In the genomic region with DNA sequence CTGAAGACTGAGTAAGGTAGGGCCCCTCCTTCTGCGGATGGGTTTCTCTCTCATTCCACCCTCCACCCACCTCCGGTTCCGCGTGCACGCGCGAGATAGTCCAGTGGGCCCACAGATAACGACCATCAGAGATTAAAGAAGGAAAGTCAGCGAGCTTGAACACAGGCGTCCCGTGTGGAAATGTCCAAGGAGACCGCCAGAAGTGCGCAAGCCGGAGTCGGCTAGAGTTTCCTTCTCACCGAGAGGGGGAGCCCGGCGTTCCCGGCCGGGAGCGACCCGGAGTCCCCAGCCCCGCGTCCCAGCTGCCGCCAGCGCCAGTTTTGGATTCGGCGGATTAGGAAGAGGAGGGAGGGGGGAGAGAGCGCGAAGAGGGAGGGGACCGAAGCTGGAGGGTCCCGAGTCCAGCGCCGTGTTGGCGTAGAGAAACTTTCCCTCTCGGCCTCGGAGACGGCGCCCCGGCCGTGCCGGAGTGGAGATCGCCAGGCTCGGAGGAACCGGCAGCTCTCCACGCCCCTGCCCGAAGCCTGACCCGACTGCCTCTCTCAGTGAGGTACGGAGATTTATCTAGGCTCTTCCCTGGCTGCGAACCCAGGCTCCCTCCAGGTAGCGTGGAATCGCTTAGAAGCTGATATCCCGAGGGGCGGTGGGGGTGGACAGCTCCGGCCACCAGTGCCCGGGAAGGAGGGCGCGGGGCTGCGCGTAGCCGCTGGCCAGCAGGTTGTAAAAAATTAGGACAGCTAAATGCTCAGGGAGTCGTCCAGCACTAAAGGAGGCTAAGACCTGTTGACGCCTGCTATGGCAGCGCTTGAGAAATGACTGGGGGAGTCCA, we compare ENCODE assay signal across 1 cellular context.
TF ChIP-seq lines count a peak whose summit lies in the region.

Gene GULP1, plus strand, starts transcription at position 258 of the 829 bp plus-strand sequence. CDS start 185,829 bp downstream, outside the sequence.

TF ChIP-seq in K562, 482 proteins besides CTCF, POLR2A, EP300 and RAD21 (continued from another document and continues in another):
- TF ChIP-seq BRF1 (IDR thresholded peaks at IDR 0.05; ENCODE audit: borderline replicate concordance, extremely low read depth, insufficient read length): no peak
- TF ChIP-seq PREB (CRISPR knock-in tag; IDR thresholded peaks at IDR 0.05): no peak
- TF ChIP-seq ZNF3 (CRISPR knock-in tag; IDR thresholded peaks at IDR 0.05): no peak
- no peak for TF ChIP-seq ZBTB40 (IDR thresholded peaks at IDR 0.05)
- no peak for TF ChIP-seq ZBTB40 (CRISPR knock-in tag; IDR thresholded peaks at IDR 0.05)
- peak; percentile 37; the same call in 1 of the 2 replicates for TF ChIP-seq DEAF1 (CRISPR knock-in tag; IDR thresholded peaks at IDR 0.05)
- TF ChIP-seq ZNF444 (CRISPR knock-in tag; IDR thresholded peaks at IDR 0.05): no peak
- TF ChIP-seq HDAC2 (IDR thresholded peaks at IDR 0.05): peak; percentile 81
- TF ChIP-seq GABPB1 (CRISPR knock-in tag; IDR thresholded peaks at IDR 0.05): peak; percentile 5; the same call in 1 of the 2 replicates
- no peak for TF ChIP-seq BMI1 (IDR thresholded peaks at IDR 0.05; ENCODE audit: low read length)
- peak; percentile 36; the same call in 1 of the 2 replicates for TF ChIP-seq BHLHE40 (IDR thresholded peaks at IDR 0.05; ENCODE audit: low read length)
- 0 out of 2 replicates have a peak, but pooled peaks have one; percentile 26 for TF ChIP-seq XRCC5 (IDR thresholded peaks at IDR 0.05; ENCODE audit: low read depth, low read length)
- no peak; the same call in 1 of the 2 replicates for TF ChIP-seq NBN (IDR thresholded peaks at IDR 0.05; ENCODE audit: low read depth)
- TF ChIP-seq PTBP1 (IDR thresholded peaks at IDR 0.05; ENCODE audit: low read depth, low read length): no peak
- TF ChIP-seq USF1 (CRISPR knock-in tag; IDR thresholded peaks at IDR 0.05): no peak
- TF ChIP-seq FOXJ3 (CRISPR knock-in tag; IDR thresholded peaks at IDR 0.05): no peak
- TF ChIP-seq KLF16 (IDR thresholded peaks at IDR 0.05): no peak
- no peak for TF ChIP-seq NCOA6 (IDR thresholded peaks at IDR 0.05)
- no peak for TF ChIP-seq NONO (IDR thresholded peaks at IDR 0.05; ENCODE audit: low read depth in 2 of 2, low read length in 1 of 2)
- TF ChIP-seq ATF7 (IDR thresholded peaks at IDR 0.05): no peak
- TF ChIP-seq SIX5 (IDR thresholded peaks at IDR 0.05; ENCODE audit: borderline replicate concordance in 1 of 2, insufficient read depth in 1 of 2, low read depth in 1 of 2, low read length in 2 of 2): no peak
- no peak for TF ChIP-seq MCM2 (IDR thresholded peaks at IDR 0.05; ENCODE audit: low read depth)
- TF ChIP-seq HNRNPK (IDR thresholded peaks at IDR 0.05; ENCODE audit: low read depth, low read length, poor library complexity, severe bottlenecking): no peak
- no peak for TF ChIP-seq ZZZ3 (IDR thresholded peaks at IDR 0.05)
- TF ChIP-seq, protein P1, sequence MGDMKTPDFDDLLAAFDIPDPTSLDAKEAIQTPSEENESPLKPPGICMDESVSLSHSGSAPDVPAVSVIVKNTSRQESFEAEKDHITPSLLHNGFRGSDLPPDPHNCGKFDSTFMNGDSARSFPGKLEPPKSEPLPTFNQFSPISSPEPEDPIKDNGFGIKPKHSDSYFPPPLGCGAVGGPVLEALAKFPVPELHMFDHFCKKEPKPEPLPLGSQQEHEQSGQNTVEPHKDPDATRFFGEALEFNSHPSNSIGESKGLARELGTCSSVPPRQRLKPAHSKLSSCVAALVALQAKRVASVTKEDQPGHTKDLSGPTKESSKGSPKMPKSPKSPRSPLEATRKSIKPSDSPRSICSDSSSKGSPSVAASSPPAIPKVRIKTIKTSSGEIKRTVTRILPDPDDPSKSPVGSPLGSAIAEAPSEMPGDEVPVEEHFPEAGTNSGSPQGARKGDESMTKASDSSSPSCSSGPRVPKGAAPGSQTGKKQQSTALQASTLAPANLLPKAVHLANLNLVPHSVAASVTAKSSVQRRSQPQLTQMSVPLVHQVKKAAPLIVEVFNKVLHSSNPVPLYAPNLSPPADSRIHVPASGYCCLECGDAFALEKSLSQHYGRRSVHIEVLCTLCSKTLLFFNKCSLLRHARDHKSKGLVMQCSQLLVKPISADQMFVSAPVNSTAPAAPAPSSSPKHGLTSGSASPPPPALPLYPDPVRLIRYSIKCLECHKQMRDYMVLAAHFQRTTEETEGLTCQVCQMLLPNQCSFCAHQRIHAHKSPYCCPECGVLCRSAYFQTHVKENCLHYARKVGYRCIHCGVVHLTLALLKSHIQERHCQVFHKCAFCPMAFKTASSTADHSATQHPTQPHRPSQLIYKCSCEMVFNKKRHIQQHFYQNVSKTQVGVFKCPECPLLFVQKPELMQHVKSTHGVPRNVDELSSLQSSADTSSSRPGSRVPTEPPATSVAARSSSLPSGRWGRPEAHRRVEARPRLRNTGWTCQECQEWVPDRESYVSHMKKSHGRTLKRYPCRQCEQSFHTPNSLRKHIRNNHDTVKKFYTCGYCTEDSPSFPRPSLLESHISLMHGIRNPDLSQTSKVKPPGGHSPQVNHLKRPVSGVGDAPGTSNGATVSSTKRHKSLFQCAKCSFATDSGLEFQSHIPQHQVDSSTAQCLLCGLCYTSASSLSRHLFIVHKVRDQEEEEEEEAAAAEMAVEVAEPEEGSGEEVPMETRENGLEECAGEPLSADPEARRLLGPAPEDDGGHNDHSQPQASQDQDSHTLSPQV (IDR thresholded peaks at IDR 0.05): no peak
- TF ChIP-seq CCAR2 (IDR thresholded peaks at IDR 0.05; ENCODE audit: low read depth, low read length): no peak
- no peak for TF ChIP-seq NR4A1 (CRISPR knock-in tag; IDR thresholded peaks at IDR 0.05)
- no peak for TF ChIP-seq NR4A1 (tag; IDR thresholded peaks at IDR 0.05)
- TF ChIP-seq, protein P2, sequence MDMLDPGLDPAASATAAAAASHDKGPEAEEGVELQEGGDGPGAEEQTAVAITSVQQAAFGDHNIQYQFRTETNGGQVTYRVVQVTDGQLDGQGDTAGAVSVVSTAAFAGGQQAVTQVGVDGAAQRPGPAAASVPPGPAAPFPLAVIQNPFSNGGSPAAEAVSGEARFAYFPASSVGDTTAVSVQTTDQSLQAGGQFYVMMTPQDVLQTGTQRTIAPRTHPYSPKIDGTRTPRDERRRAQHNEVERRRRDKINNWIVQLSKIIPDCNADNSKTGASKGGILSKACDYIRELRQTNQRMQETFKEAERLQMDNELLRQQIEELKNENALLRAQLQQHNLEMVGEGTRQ (CRISPR knock-in tag; IDR thresholded peaks at IDR 0.05): no peak
- TF ChIP-seq RBM39 (optimal IDR thresholded peaks at IDR 0.05; ENCODE audit: low read depth, low read length): no peak
- TF ChIP-seq ZNF76 (CRISPR knock-in tag; IDR thresholded peaks at IDR 0.05; ENCODE audit: borderline replicate concordance): no peak
- no peak for TF ChIP-seq HCFC1 (IDR thresholded peaks at IDR 0.05; ENCODE audit: low read depth, low read length)
- TF ChIP-seq SMAD4 (CRISPR knock-in tag; conservative IDR thresholded peaks at IDR 0.05): 0 out of 2 replicates have a peak, but pooled peaks have one; percentile 37
- TF ChIP-seq MXI1 (IDR thresholded peaks at IDR 0.05; ENCODE audit: low read depth, low read length): no peak
- no peak for TF ChIP-seq CBX3 (IDR thresholded peaks at IDR 0.05; ENCODE audit: borderline replicate concordance in 1 of 2, low read length in 2 of 2)
- TF ChIP-seq MNT (conservative IDR thresholded peaks at IDR 0.05): peak in 1 of 2 experiments; percentile 52; a peak in 1 of 4 replicates
